ENCODE assay signal across 18 cellular contexts in the genomic region with DNA sequence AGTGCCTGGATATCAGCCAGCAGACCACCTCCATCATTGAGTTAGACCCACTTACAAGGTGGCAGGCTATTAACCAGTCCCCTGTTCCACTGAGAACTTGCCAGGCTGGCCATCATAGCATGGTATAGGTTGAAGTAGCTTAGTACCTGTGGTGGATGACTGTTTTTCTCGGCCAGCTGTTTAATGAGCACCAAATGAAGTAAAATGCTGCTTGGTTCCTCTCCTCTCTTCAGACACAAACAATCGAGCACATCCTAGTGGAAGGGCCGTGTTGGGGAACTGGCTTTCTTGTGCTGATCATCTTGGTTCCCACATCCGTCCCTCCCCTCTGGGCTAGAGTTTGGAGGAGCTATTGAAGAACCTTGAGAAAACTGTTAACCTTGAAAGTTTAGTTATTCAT.
A peak's percentile ranks its signal among the peaks of the same experiment; 100 is the strongest.
DNase-seq lines count a peak whose midpoint lies in the region; ATAC-seq, FAIRE-seq and TF ChIP-seq lines count a peak whose summit lies in the region.
"Had no signal": no experiment of that assay in that cellular context is flagged by ENCODE, and none has a peak within 500 bp of the region (broad histone marks: within the 10 kb centered on the region; RNA-seq: fewer than 3 reads in every experiment).

No MANE protein-coding gene starts in this region.

- no peak overlapping the region for H3K18ac ChIP-seq in mesendoderm (ENCODE audit: low read length)

- no peaks in the 10 kb centered on the region for H3K9me2 ChIP-seq in OCI-LY1 (ENCODE audit: low read depth, low read length)

- H3K36me3 ChIP-seq in OCI-LY1 (ENCODE audit: insufficient read depth, low read length) (peaks cover 9% of the 10 kb centered on the region; the same call in 1 of the 2 replicates), mesendoderm (ENCODE audit: control insufficient read depth, insufficient read depth, low read length) (no peaks in the 10 kb centered on the region)

- H3K9me3 ChIP-seq in OCI-LY1 (ENCODE audit: low read length), result peaks cover 5% of the 10 kb centered on the region; the same call in 1 of the 2 replicates

- H3K27me3 ChIP-seq in OCI-LY1 (ENCODE audit: insufficient read depth, low read length) (no peaks in the 10 kb centered on the region), mesendoderm (ENCODE audit: insufficient read depth, low read length, poor library complexity) (no peaks in the 10 kb centered on the region)

- H3K4ac ChIP-seq in mesendoderm (ENCODE audit: low read depth, low read length), result no peak overlapping the region

- no peaks in the 10 kb centered on the region for H3F3A ChIP-seq in OCI-LY1 (ENCODE audit: insufficient read depth, low read length)

- H3K79me2 ChIP-seq in OCI-LY1 (ENCODE audit: insufficient read depth, low read length), result no peaks in the 10 kb centered on the region
- H3K79me2 ChIP-seq in mesendoderm (ENCODE audit: control insufficient read depth, insufficient read depth, low read length), result no peaks in the 10 kb centered on the region
- H3K79me2 ChIP-seq: parathyroid adenoma had no signal

- no peak overlapping the region for H2BK15ac ChIP-seq in mesendoderm (replicated peaks; ENCODE audit: low read depth)

- no peak overlapping the region for H2BK120ac ChIP-seq in mesendoderm (ENCODE audit: low read depth, low read length)

- no peak overlapping the region for H4K5ac ChIP-seq in mesendoderm (ENCODE audit: low read length)

- DNase-seq in Ammon's horn (ENCODE audit: low spot score) (peak; percentile 50), GM19239 (ENCODE audit: insufficient read length, low spot score) (no peak), middle frontal gyrus (ENCODE audit: extremely low spot score, low spot score) (no peak), mesendoderm (no peak), NOMO-1 (lab: John Stamatoyannopoulos, UW; ENCODE audit: unreplicated experiment in 2 of 2) (no peak)
- DNase-seq: 8988T; activated CD4-positive, alpha-beta T cell treated with anti-CD3 and anti-CD28 coated beads for 36 hours; KG1; NCI-H1694; NCI-H526 treated with DMSO at 0.1 percent for 48 hours; small intestine had no signal

- no peak overlapping the region for H2BK5ac ChIP-seq in mesendoderm (ENCODE audit: low read length)

- H3K4me3 ChIP-seq in OCI-LY1 (ENCODE audit: low read depth, low read length, poor library complexity, severe bottlenecking) (no peak overlapping the region), mesendoderm (ENCODE audit: low read length) (no peak overlapping the region)

- H3K23ac ChIP-seq in mesendoderm (ENCODE audit: low read length), result no peak overlapping the region

- no peak overlapping the region for H2AK5ac ChIP-seq in mesendoderm (ENCODE audit: low read length)

- no peak overlapping the region for H4K8ac ChIP-seq in mesendoderm (ENCODE audit: low read depth, low read length)

- no CpG with 5 or more reads among the region's 4 CpGs for WGBS in mesendoderm (ENCODE audit: extremely low coverage, insufficient coverage, low lambda C conversion rate)

- H3K4me2 ChIP-seq in OCI-LY1 (ENCODE audit: low read length) (peak overlapping the region; percentile 37), mesendoderm (ENCODE audit: low read length) (no peak overlapping the region)

- no peaks in the 10 kb centered on the region for H4K20me1 ChIP-seq in OCI-LY1 (ENCODE audit: insufficient read depth, low read length)

- H3K27ac ChIP-seq in OCI-LY1 (ENCODE audit: low read depth, low read length, poor library complexity, severe bottlenecking) (peak overlapping the region; percentile 79), mesendoderm (ENCODE audit: low read depth, low read length) (no peak overlapping the region)
- H3K27ac ChIP-seq: parathyroid adenoma had no signal

- H3K79me1 ChIP-seq in mesendoderm (ENCODE audit: low read length), result no peaks in the 10 kb centered on the region

- no peak overlapping the region for H3K56ac ChIP-seq in mesendoderm (ENCODE audit: low read length)

- H3K9ac ChIP-seq in OCI-LY1 (ENCODE audit: low read length) (peak overlapping the region; percentile 49), mesendoderm (ENCODE audit: low read length) (no peak overlapping the region)
- H3K9ac ChIP-seq: parathyroid adenoma had no signal

- peaks cover 53% of the 10 kb centered on the region for H3K4me1 ChIP-seq in OCI-LY1 (ENCODE audit: insufficient read depth, low read length, severe bottlenecking)
- H3K4me1 ChIP-seq in mesendoderm (ENCODE audit: control insufficient read depth, low read depth, low read length), result no peaks in the 10 kb centered on the region

- FAIRE-seq in GM19239 (lab: Jason Lieb, UNC), result peak; percentile 79
- FAIRE-seq: colon, G401.6, islet of Langerhans, small intestine had no signal

- ATAC-seq in HG02759 (IDR thresholded peaks at IDR 0.05; ENCODE audit: unreplicated experiment), result peak; percentile 29
- ATAC-seq in GM19328 (IDR thresholded peaks at IDR 0.05; ENCODE audit: unreplicated experiment), result no peak
- ATAC-seq: activated CD4-positive, alpha-beta T cell treated with anti-CD3 and anti-CD28 coated beads for 36 hours had no signal

- no peak overlapping the region for H2AFZ ChIP-seq in OCI-LY1 (ENCODE audit: low read length)
- H2AFZ ChIP-seq: parathyroid adenoma had no signal

- TF ChIP-seq CTCF in OCI-LY1 (IDR thresholded peaks at IDR 0.05; ENCODE audit: low read length), result no peak
